23 cellular contexts compared by ENCODE assay signal in genomic region chr2:119324748-119325270, GRCh38. TPM values are rescaled to one million over a fixed set of nuclear protein-coding genes. Genes with fewer than 3 reads are reported as not detected.
DNase-seq lines count a peak whose midpoint lies in the region; ATAC-seq, FAIRE-seq and TF ChIP-seq lines count a peak whose summit lies in the region.
"Had no signal": no experiment of that assay in that cellular context is flagged by ENCODE, and none has a peak within 500 bp of the region (broad histone marks: within the 10 kb centered on the region; RNA-seq: fewer than 3 reads in every experiment).

No MANE protein-coding gene starts in this region.

- H3K9me3 ChIP-seq in colonic mucosa: no peaks in the 10 kb centered on the region
- no peaks in the 10 kb centered on the region for H3K9me3 ChIP-seq in HepG2 (ENCODE audit: low read length)
- no peaks in the 10 kb centered on the region for H3K9me3 ChIP-seq in pancreas
- no peaks in the 10 kb centered on the region for H3K9me3 ChIP-seq in transverse colon
- H3K9me3 ChIP-seq: BLaER1 treated with 17β-estradiol and CSF1 and Interleukin-3, amounts not matched to agents 10 nM and 100 nM had no signal

- WGBS in HepG2 (ENCODE audit: low lambda C conversion rate): 69% methylated on average over 8 of the region's 8 CpGs
- WGBS in pancreas, 2 donors: 38 to 49% methylated on average over 8 of the region's 8 CpGs
- WGBS in transverse colon (ENCODE audit: low coverage in 1 of 2), 2 donors: 62 to 75% methylated on average over 8 of the region's 8 CpGs

- no peak for TF ChIP-seq POLR2A in HepG2 (IDR thresholded peaks at IDR 0.05; ENCODE audit: insufficient read depth in 1 of 2, low read depth in 2 of 2, low read length in 2 of 2)
- no peak for TF ChIP-seq POLR2A in transverse colon (IDR thresholded peaks at IDR 0.05)

- H3K79me2 ChIP-seq in HepG2 (ENCODE audit: insufficient read depth, low read length): no peaks in the 10 kb centered on the region

- CTCF ChIA-PET in HepG2 (lab: Yijun Ruan, JAX; ENCODE audit: low intra/inter-chr PET ratio, low total read pairs): no interaction called here

- H2AFZ ChIP-seq in HepG2 (ENCODE audit: low read length): no peak overlapping the region

- H3K27me3 ChIP-seq in colonic mucosa (no peaks in the 10 kb centered on the region), HepG2 (ENCODE audit: control insufficient read depth in 1 of 2, insufficient read depth in 2 of 2, low read length in 2 of 2) (no peaks in the 10 kb centered on the region), pancreas (no peaks in the 10 kb centered on the region), transverse colon (no peaks in the 10 kb centered on the region)
- H3K27me3 ChIP-seq: BLaER1 treated with 17β-estradiol and CSF1 and Interleukin-3, amounts not matched to agents 10 nM and 100 nM had no signal

- in situ Hi-C loops in HepG2 (cut with HindIII; ENCODE audit: extremely low pct_ligation_motif_present, low pct_unique_long_range_greater_than_20kb): no loop called here
- in situ Hi-C loops in transverse colon (cut with MboI; ENCODE audit: low pct_ligation_motif_present in 1 of 4, low pct_unique_long_range_greater_than_20kb in 1 of 4, low sequenced_read_pairs in 3 of 4): no loop called here

- DNase-seq in colonic mucosa: no peak
- no peak for DNase-seq in HepG2 (ENCODE audit: low spot score)
- peak in 1 of 6 donors; percentile 37 for DNase-seq in pancreas
- no peak for DNase-seq in transverse colon
- DNase-seq in T-helper 1 cell: no peak
- DNase-seq in cerebellar nuclear complex (lab: John Stamatoyannopoulos, UW): no peak
- DNase-seq: Calu3; CD8-positive, alpha-beta T cell; DMS 273 treated with DMSO at 0.1 percent for 48 hours; DMS53; DND-41; EL; GOT3; H7; HFFc6; IMR-90 had no signal

- intact Hi-C loops in colonic mucosa (cut with DNase I) (no loop called here), HepG2 (cut with micrococcal nuclease; ENCODE audit: unreplicated experiment) (no loop called here), pancreas (cut with DNase I) (no loop called here), transverse colon (cut with DNase I; ENCODE audit: low total_unique reads) (no loop called here)

- no peaks in the 10 kb centered on the region for H4K20me1 ChIP-seq in HepG2 (ENCODE audit: insufficient read depth, low read length)
- H4K20me1 ChIP-seq: BLaER1 treated with 17β-estradiol and CSF1 and Interleukin-3, amounts not matched to agents 10 nM and 100 nM had no signal

- ATAC-seq in HepG2 (no peak), pancreas (peak; percentile 87 to 93 (median 88)), GM21717 (IDR thresholded peaks at IDR 0.05; ENCODE audit: unreplicated experiment) (no peak)
- ATAC-seq: CD8-positive, alpha-beta T cell; HCT116; K562 had no signal

- TF ChIP-seq RAD21 in HepG2 (CRISPR knock-in tag; IDR thresholded peaks at IDR 0.05): no peak

- H3K9ac ChIP-seq in colonic mucosa (ENCODE audit: low read depth in 2 of 2, low read length in 2 of 2) (no peak overlapping the region), HepG2 (ENCODE audit: insufficient read depth, low read depth, low read length) (no peak overlapping the region)
- H3K9ac ChIP-seq: BLaER1 treated with 17β-estradiol and CSF1 and Interleukin-3, amounts not matched to agents 10 nM and 100 nM had no signal

- no peak overlapping the region for H3K4me3 ChIP-seq in colonic mucosa
- H3K4me3 ChIP-seq in HepG2 (replicated peaks in 1 of 3; ENCODE audit: insufficient read depth in 1 of 3, low read depth in 2 of 3, low read length in 3 of 3): no peak overlapping the region
- peak overlapping the region in 1 of 4 donors; percentile 17 for H3K4me3 ChIP-seq in pancreas
- H3K4me3 ChIP-seq in transverse colon: no peak overlapping the region
- H3K4me3 ChIP-seq: BLaER1 treated with 17β-estradiol and CSF1 and Interleukin-3, amounts not matched to agents 10 nM and 100 nM; K562 had no signal

- POLR2A ChIA-PET in HepG2 (lab: Yijun Ruan, JAX): no interaction called here

- H3K36me3 ChIP-seq in colonic mucosa: no peaks in the 10 kb centered on the region
- H3K36me3 ChIP-seq in HepG2 (replicated peaks in 1 of 2; ENCODE audit: control insufficient read depth in 1 of 2, insufficient read depth in 2 of 2, low read length in 2 of 2): no peaks in the 10 kb centered on the region
- no peaks in the 10 kb centered on the region for H3K36me3 ChIP-seq in pancreas
- no peaks in the 10 kb centered on the region for H3K36me3 ChIP-seq in transverse colon
- H3K36me3 ChIP-seq: BLaER1 treated with 17β-estradiol and CSF1 and Interleukin-3, amounts not matched to agents 10 nM and 100 nM had no signal

- TF ChIP-seq EP300 in HepG2 (IDR thresholded peaks at IDR 0.05; ENCODE audit: low read depth in 2 of 2, low read length in 2 of 2) (no peak), HepG2 (CRISPR knock-in tag; IDR thresholded peaks at IDR 0.05; ENCODE audit: borderline replicate concordance) (no peak), transverse colon (IDR thresholded peaks at IDR 0.05; ENCODE audit: low read depth) (no peak)

- H3K4me1 ChIP-seq in colonic mucosa (no peaks in the 10 kb centered on the region), HepG2 (ENCODE audit: insufficient read depth, low read length) (0 out of 2 replicates have a peak, but pooled peaks cover 6% of the 10 kb centered on the region), pancreas (peaks cover 0 to 20% (median 10%) of the 10 kb centered on the region in 3 donors), transverse colon (peaks cover 0 to 7% (median 2%) of the 10 kb centered on the region in 4 donors)

- TF ChIP-seq CTCF in colonic mucosa (IDR thresholded peaks at IDR 0.05) (no peak), HepG2 (CRISPR knock-in tag; IDR thresholded peaks at IDR 0.05) (no peak), pancreas (IDR thresholded peaks at IDR 0.05) (no peak), transverse colon (IDR thresholded peaks at IDR 0.05) (no peak)

- FAIRE-seq in HepG2 (lab: Jason Lieb, UNC): peak; percentile 30
- FAIRE-seq in pancreas (lab: Jason Lieb, UNC): no peak
- FAIRE-seq: G401.6, GM12891, K562 had no signal

- H3K27ac ChIP-seq in colonic mucosa: peak overlapping the region; percentile 24
- no peak overlapping the region for H3K27ac ChIP-seq in HepG2 (ENCODE audit: extremely low read length, insufficient read depth, low read length)
- H3K27ac ChIP-seq in pancreas: peak overlapping the region; percentile 37 to 77 (median 56)
- peak overlapping the region; percentile 14 to 75 (median 43) for H3K27ac ChIP-seq in transverse colon
- H3K27ac ChIP-seq: HL-60 had no signal

- no TSS peak for BruUV-seq in HepG2 (replicated peaks; lab: Mats Ljungman, UMichigan)

- H3K4me2 ChIP-seq in HepG2 (ENCODE audit: low read depth, low read length): no peak overlapping the region

RNA-seq across cellular contexts. Expression of gene C2orf76, which starts 41.8 kb away (rescaled TPM):
- 1 to 10 TPM; 4.7 to 6.6 TPM for total RNA-seq in colonic mucosa
- 8.5 TPM in 2 replicates for total RNA-seq in HepG2 (2016; rRNA removed; fragmentation: Illumina TruSeq; extraction: Trizol)
- total RNA-seq in HepG2 (2016; cell fraction: cytosol; rRNA removed; fragmentation: Illumina TruSeq; extraction: Trizol; ENCODE audit: low read depth): 4.1 and 6.0 TPM in 2 replicates
- 8.0 and 10.5 TPM in 2 replicates for total RNA-seq in HepG2 (2016; cell fraction: insoluble cytoplasmic fraction; rRNA removed; fragmentation: Illumina TruSeq; extraction: Trizol)
- 5.2 and 6.1 TPM in 2 replicates for total RNA-seq in HepG2 (2016; cell fraction: membrane; rRNA removed; fragmentation: Illumina TruSeq; extraction: Trizol)
- total RNA-seq in HepG2 (2016; cell fraction: nucleus; rRNA removed; fragmentation: Illumina TruSeq; extraction: Trizol): 4.3 and 7.4 TPM in 2 replicates
- 6.5 and 7.7 TPM in 2 replicates for polyA plus RNA-seq in HepG2 (2011; rRNA removed)
- polyA plus RNA-seq in HepG2 (2011; cell fraction: cytosol; rRNA removed): 1.7 and 3.8 TPM in 2 replicates
- 1.0 and 1.4 TPM in 2 replicates for polyA plus RNA-seq in HepG2 (2011; cell fraction: nucleus; rRNA removed)
- 5.3 and 7.3 TPM in 2 replicates for polyA plus RNA-seq in HepG2 (2012)
- 5.1 and 5.7 TPM in 2 replicates for polyA plus RNA-seq in HepG2 (2016; cell fraction: cytosol; fragmentation: Illumina TruSeq; extraction: Trizol; ENCODE audit: low read depth)
- polyA plus RNA-seq in HepG2 (2016; cell fraction: insoluble cytoplasmic fraction; fragmentation: Illumina TruSeq; extraction: Trizol; ENCODE audit: low read depth): 11.9 and 12.5 TPM in 2 replicates
- polyA plus RNA-seq in HepG2 (2016; cell fraction: membrane; fragmentation: Illumina TruSeq; extraction: Trizol; ENCODE audit: low read depth): 4.6 and 5.4 TPM in 2 replicates
- polyA plus RNA-seq in HepG2 (2016; cell fraction: nucleus; fragmentation: Illumina TruSeq; extraction: Trizol; ENCODE audit: insufficient read depth, low read depth): 3.6 and 7.1 TPM in 2 replicates
- polyA minus RNA-seq in HepG2 (2011; rRNA and poly(A)+ RNA removed; ENCODE audit: low replicate concordance): 0.96 and 1.4 TPM in 2 replicates
- polyA minus RNA-seq in HepG2 (2011; cell fraction: cytosol; rRNA and poly(A)+ RNA removed): 1.5 and 1.8 TPM in 2 replicates
- 3.7 and 4.2 TPM in 2 replicates for polyA minus RNA-seq in HepG2 (2011; cell fraction: nucleus; rRNA and poly(A)+ RNA removed)
- total RNA-seq in pancreas: 1 to 10 TPM; 3.8 to 6.1 (median 5.1) TPM
- polyA plus RNA-seq in pancreas: 10 to 100 TPM; 11.5 to 12.0 TPM
- 10 to 100 TPM in 1 of 4 donors, 1 to 10 TPM in 1, not detected in 2; 2.9 to 11.3 TPM for total RNA-seq in transverse colon

RNA-seq across cellular contexts. Expression of gene DBI, which starts 42.0 kb away (rescaled TPM):
- total RNA-seq in colonic mucosa (100 to 1,000 TPM; 275 to 291 TPM), HepG2 (2016; rRNA removed; fragmentation: Illumina TruSeq; extraction: Trizol) (659 and 853 TPM in 2 replicates), pancreas (10 to 100 TPM; 20.6 to 58.8 (median 27.5) TPM), transverse colon (100 to 1,000 TPM in 2 of 4 donors, 10 to 100 TPM in 2; 33.8 to 212 (median 149) TPM)
- total RNA-seq in HepG2 (2016; cell fraction: cytosol; rRNA removed; fragmentation: Illumina TruSeq; extraction: Trizol; ENCODE audit: low read depth): 310 and 434 TPM in 2 replicates
- total RNA-seq in HepG2 (2016; cell fraction: insoluble cytoplasmic fraction; rRNA removed; fragmentation: Illumina TruSeq; extraction: Trizol): 674 and 918 TPM in 2 replicates
- 378 and 472 TPM in 2 replicates for total RNA-seq in HepG2 (2016; cell fraction: membrane; rRNA removed; fragmentation: Illumina TruSeq; extraction: Trizol)
- 241 and 297 TPM in 2 replicates for total RNA-seq in HepG2 (2016; cell fraction: nucleus; rRNA removed; fragmentation: Illumina TruSeq; extraction: Trizol)
- polyA plus RNA-seq in HepG2 (2011; rRNA removed) (330 and 331 TPM in 2 replicates), pancreas (100 to 1,000 TPM; 126 to 200 TPM)
- 381 and 407 TPM in 2 replicates for polyA plus RNA-seq in HepG2 (2011; cell fraction: cytosol; rRNA removed)
- 73.2 and 81.0 TPM in 2 replicates for polyA plus RNA-seq in HepG2 (2011; cell fraction: nucleus; rRNA removed)
- polyA plus RNA-seq in HepG2 (2012): 321 and 573 TPM in 2 replicates
- 519 and 818 TPM in 2 replicates for polyA plus RNA-seq in HepG2 (2016; cell fraction: cytosol; fragmentation: Illumina TruSeq; extraction: Trizol; ENCODE audit: low read depth)
- 1,321 and 1,540 TPM in 2 replicates for polyA plus RNA-seq in HepG2 (2016; cell fraction: insoluble cytoplasmic fraction; fragmentation: Illumina TruSeq; extraction: Trizol; ENCODE audit: low read depth)
- polyA plus RNA-seq in HepG2 (2016; cell fraction: membrane; fragmentation: Illumina TruSeq; extraction: Trizol; ENCODE audit: low read depth): 517 and 687 TPM in 2 replicates
- polyA plus RNA-seq in HepG2 (2016; cell fraction: nucleus; fragmentation: Illumina TruSeq; extraction: Trizol; ENCODE audit: insufficient read depth, low read depth): 644 and 685 TPM in 2 replicates
- 87.2 and 175 TPM in 2 replicates for polyA minus RNA-seq in HepG2 (2011; rRNA and poly(A)+ RNA removed; ENCODE audit: low replicate concordance)
- 58.8 and 65.3 TPM in 2 replicates for polyA minus RNA-seq in HepG2 (2011; cell fraction: cytosol; rRNA and poly(A)+ RNA removed)
- 84.6 and 100.0 TPM in 2 replicates for polyA minus RNA-seq in HepG2 (2011; cell fraction: nucleus; rRNA and poly(A)+ RNA removed)

Comparison
In these comparisons a context has a peak if more than half of its experiments do, and no peak if none do; other contexts are left out.
1. ATAC-seq: peak in pancreas (4 of 4); none in HepG2 (single experiment) and GM21717 (single experiment).